9 cellular contexts compared by ENCODE assay signal in the genomic region with DNA sequence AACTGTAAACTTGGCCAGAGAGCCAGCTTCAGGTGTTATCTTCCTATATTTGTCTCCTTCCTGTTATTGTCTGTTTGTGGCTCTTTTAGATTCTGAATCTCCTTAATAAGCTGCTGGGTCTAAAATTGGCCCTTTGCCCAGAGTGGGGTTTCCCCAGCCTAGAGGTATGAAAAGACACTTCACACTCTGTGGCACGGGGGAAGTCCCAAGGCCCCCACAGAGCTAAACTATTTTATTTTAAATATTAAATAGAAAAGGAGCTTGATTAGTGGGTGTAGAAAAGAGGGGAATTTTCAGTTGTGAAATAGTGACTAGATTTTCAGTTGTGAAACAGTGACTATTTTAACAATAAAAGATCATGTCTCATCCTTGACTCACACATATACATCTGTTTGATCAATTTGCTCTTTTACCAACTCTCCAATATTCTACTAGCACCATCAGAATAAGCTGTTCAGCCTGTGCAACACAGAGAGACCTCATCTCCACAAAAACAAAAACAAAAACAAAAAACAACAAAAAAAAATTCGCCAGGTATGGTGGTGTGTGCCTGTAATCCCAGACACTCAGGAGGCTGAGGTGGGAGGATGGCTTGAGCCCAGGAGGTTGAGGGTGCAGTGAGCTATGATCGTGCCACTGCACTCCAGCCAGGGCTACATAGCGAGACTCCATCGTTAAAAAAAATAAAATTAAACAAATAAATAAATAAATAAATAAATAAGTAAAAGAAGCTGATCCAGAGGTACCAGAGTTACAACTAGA. TPM values are rescaled to one million over a fixed set of nuclear protein-coding genes. Genes with fewer than 3 reads are reported as not detected.
DNase-seq lines count a peak whose midpoint lies in the region; ATAC-seq and TF ChIP-seq lines count a peak whose summit lies in the region.
"Had no signal": no experiment of that assay in that cellular context is flagged by ENCODE, and none has a peak within 500 bp of the region (broad histone marks: within the 10 kb centered on the region; RNA-seq: fewer than 3 reads in every experiment).

No MANE protein-coding gene starts in this region.

- no peaks in the 10 kb centered on the region for H3K36me3 Mint-ChIP-seq in T-helper 17 cell (ENCODE audit: low read depth)

- in situ Hi-C loops in brain microvascular endothelial cell (cut with HindIII; ENCODE audit: low pct_ligation_motif_present, low sequenced_read_pairs): no loop called here
- in situ Hi-C loops in G401 (cut with HindIII; ENCODE audit: low sequenced_read_pairs): no loop called here

- DNase-seq in T-helper 17 cell (peak; percentile 52 to 73 (median 71)), brain microvascular endothelial cell (peak; percentile 16), DMS 273 (lab: John Stamatoyannopoulos, UW; ENCODE audit: unreplicated experiment) (no peak), testis (no peak), G401 (ENCODE audit: low spot score) (no peak)
- peak; percentile 65 to 88 for DNase-seq in stimulated activated CD8-positive, alpha-beta memory T cell treated with anti-CD3 and anti-CD28 coated beads, Interleukin-15, amount 100 ng/mL, for 4 hours (ENCODE audit: low read depth in 2 of 2)

- intact Hi-C loops in testis (cut with DNase I; ENCODE audit: low total_unique reads): no loop called here

- H3K9me3 ChIP-seq in T-helper 17 cell (ENCODE audit: control insufficient read depth, low read length, poor library complexity, severe bottlenecking) (no peaks in the 10 kb centered on the region), testis (no peaks in the 10 kb centered on the region)

- H3K27me3 ChIP-seq in brain microvascular endothelial cell (replicated peaks) (no peaks in the 10 kb centered on the region), testis (no peaks in the 10 kb centered on the region)

- H3K4me3 ChIP-seq in brain microvascular endothelial cell (ENCODE audit: low read depth, low read length) (no peak overlapping the region), testis (no peak overlapping the region)

- peak; percentile 94 for ATAC-seq in GM18517 (IDR thresholded peaks at IDR 0.05; ENCODE audit: unreplicated experiment)
- peak; percentile 92 for ATAC-seq in HG02938 (IDR thresholded peaks at IDR 0.05; ENCODE audit: unreplicated experiment)
- peak; percentile 99 for ATAC-seq in T-helper 17 cell

- peak overlapping the region; percentile 93 for H3K27ac Mint-ChIP-seq in T-helper 17 cell

- H3K27me3 Mint-ChIP-seq in T-helper 17 cell: no peaks in the 10 kb centered on the region

- TF ChIP-seq CTCF in brain microvascular endothelial cell (IDR thresholded peaks at IDR 0.05; ENCODE audit: low read depth, low read length, missing control alignments) (no peak), testis (IDR thresholded peaks at IDR 0.05) (no peak)

- H3K27ac ChIP-seq in brain microvascular endothelial cell: no peak overlapping the region
- no peak overlapping the region for H3K27ac ChIP-seq in testis

- H3K4me1 ChIP-seq in testis: no peaks in the 10 kb centered on the region

- no peak for TF ChIP-seq POLR2A in testis (IDR thresholded peaks at IDR 0.05)

- H3K4me1 Mint-ChIP-seq in T-helper 17 cell: peaks cover 17% of the 10 kb centered on the region
- H3K4me1 Mint-ChIP-seq: neural crest cell had no signal

- H3K4me3 Mint-ChIP-seq in T-helper 17 cell: no peak overlapping the region
- H3K4me3 Mint-ChIP-seq: neural crest cell had no signal

- 86 to 89% methylated on average over 5 of the region's 5 CpGs for WGBS in testis, 2 donors

- H3K36me3 ChIP-seq in brain microvascular endothelial cell (replicated peaks) (no peaks in the 10 kb centered on the region), testis (ENCODE audit: low read depth, missing control alignments) (no peaks in the 10 kb centered on the region)

RNA-seq across cellular contexts. Expression of gene ADO, which starts 24.9 kb away (rescaled TPM):
- total RNA-seq in T-helper 17 cell (10 to 100 TPM in 1 of 2 donors, 1 to 10 TPM in 1; 10.0 to 11.2 TPM), testis (10 to 100 TPM; 65.9 to 87.8 TPM)
- 93.9 TPM for polyA plus RNA-seq in testis (ENCODE audit: insufficient read depth, low read depth, low replicate concordance)
- total RNA-seq in G401 (2014; rRNA removed; shearing (Covaris generic)): 33.9 and 42.1 TPM in 2 replicates

RNA-seq across cellular contexts. Expression of gene EGR2, which starts 36.5 kb away (rescaled TPM):
- total RNA-seq in T-helper 17 cell (1 to 10 TPM; 3.1 to 4.8 TPM), testis (1 to 10 TPM; 6.8 TPM)
- 8.8 TPM for polyA plus RNA-seq in testis (ENCODE audit: insufficient read depth, low read depth, low replicate concordance)
- total RNA-seq in G401 (2014; rRNA removed; shearing (Covaris generic)): not detected in 2 replicates

Comparison
In these comparisons a context has a peak if more than half of its experiments do, and no peak if none do; other contexts are left out.
1. DNase-seq: peak in T-helper 17 cell (3 of 3), brain microvascular endothelial cell (single experiment) and stimulated activated CD8-positive, alpha-beta memory T cell treated with anti-CD3 and anti-CD28 coated beads, Interleukin-15, amount 100 ng/mL, for 4 hours (2 of 2); none in DMS 273 (single experiment), testis (single experiment) and G401 (single experiment).
2. Peak in every context shown above with its lines, with median percentiles within 50 percentile points of each other: ATAC-seq.